ENCODE assay signal across 1 cellular context in the genomic region with DNA sequence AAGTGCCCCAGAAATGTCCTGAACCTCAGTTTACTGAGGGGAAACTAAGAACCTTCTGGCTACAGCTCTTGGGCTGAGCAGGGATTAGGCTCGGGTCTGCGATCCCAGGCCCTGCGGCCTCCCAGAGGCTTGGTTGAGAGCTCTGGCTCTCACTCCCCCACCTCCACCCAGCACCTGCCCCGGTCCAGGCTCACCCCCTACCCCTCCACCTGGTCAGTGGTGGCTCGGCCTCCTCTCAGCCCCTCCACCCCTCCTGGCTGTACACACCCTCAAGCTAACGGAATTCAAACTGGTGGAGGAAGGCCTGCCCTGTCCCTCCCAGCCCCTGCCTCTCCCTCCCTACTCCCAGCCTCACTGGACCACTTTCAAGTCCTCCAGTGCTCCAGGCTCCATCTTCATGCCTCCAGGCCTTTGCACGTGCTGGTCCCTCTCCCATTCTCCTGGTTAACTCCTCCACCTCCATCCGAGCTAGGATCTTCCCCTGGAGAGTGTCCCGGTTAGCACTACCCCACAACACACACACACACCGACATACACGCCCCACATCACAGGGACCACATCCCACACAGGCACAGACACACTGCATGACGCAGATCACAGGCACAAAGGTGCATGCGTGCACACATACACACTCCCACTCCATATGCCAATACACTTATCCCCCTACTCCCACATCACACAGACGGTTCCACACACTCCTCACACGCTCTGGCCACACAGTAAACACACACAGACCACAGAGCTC.
TF ChIP-seq lines count a peak whose summit lies in the region.

No MANE protein-coding gene starts in this region.

TF ChIP-seq in H1, 55 proteins besides CTCF, POLR2A, EP300 and RAD21 (continued from another document):
- no peak for TF ChIP-seq SIX5 (IDR thresholded peaks at IDR 0.05; ENCODE audit: low read depth, low read length)
- no peak for TF ChIP-seq SUZ12 (IDR thresholded peaks at IDR 0.05; ENCODE audit: low read length)
- TF ChIP-seq CHD1 (IDR thresholded peaks at IDR 0.05; ENCODE audit: low read depth, low read length): no peak
- TF ChIP-seq CBX8 (IDR thresholded peaks at IDR 0.05; ENCODE audit: borderline replicate concordance, low read depth, low read length): no peak
- no peak for TF ChIP-seq PHF8 (conservative IDR thresholded peaks at IDR 0.05; ENCODE audit: low read depth, low read length)
- TF ChIP-seq HDAC2 (IDR thresholded peaks at IDR 0.05; ENCODE audit: borderline replicate concordance in 1 of 2, low read depth in 2 of 2, low read length in 2 of 2): no peak
- no peak for TF ChIP-seq BACH1 (IDR thresholded peaks at IDR 0.05; ENCODE audit: low read length)
- TF ChIP-seq GTF2F1 (IDR thresholded peaks at IDR 0.05; ENCODE audit: borderline replicate concordance, low read depth, low read length): no peak
